In genomic region chr1:180577361-180577760, GRCh38 we compare ENCODE assay signal across 22 cellular contexts. TPM values are rescaled to one million over a fixed set of nuclear protein-coding genes. Genes with fewer than 3 reads are reported as not detected.
"Had no signal": no experiment of that assay in that cellular context is flagged by ENCODE, and none has a peak within 500 bp of the region (broad histone marks: within the 10 kb centered on the region; RNA-seq: fewer than 3 reads in every experiment).

No MANE protein-coding gene starts in this region.

- H3K4me3 Mint-ChIP-seq: activated CD4-positive, alpha-beta memory T cell treated with anti-CD3 and anti-CD28 coated beads for 36 hours; activated CD4-positive, alpha-beta T cell treated with anti-CD3 and anti-CD28 coated beads for 36 hours; activated naive CD4-positive, alpha-beta T cell treated with anti-CD3 and anti-CD28 coated beads, Interleukin-2, amount 50 U/mL, for 24 hours; activated T-cell treated with anti-CD3 and anti-CD28 coated beads, Interleukin-2, amount 50 U/mL, for 4 hours; memory B cell; naive thymus-derived CD8-positive, alpha-beta T cell had no signal

- DNase-seq: activated CD4-positive, alpha-beta memory T cell treated with anti-CD3 and anti-CD28 coated beads for 36 hours; activated CD4-positive, alpha-beta T cell treated with anti-CD3 and anti-CD28 coated beads for 36 hours; activated effector memory CD4-positive, alpha-beta T cell treated with Interleukin-2 at 50 U/mL for 16 hours; activated T-cell treated with anti-CD3 and anti-CD28 coated beads, Interleukin-2, amount 50 U/mL, for 4 hours; amniotic stem cell; dorsolateral prefrontal cortex; foreskin fibroblast; hippocampal formation; naive thymus-derived CD8-positive, alpha-beta T cell; nucleus accumbens; spleen had no signal

- H3K9me3 Mint-ChIP-seq: activated CD4-positive, alpha-beta memory T cell treated with anti-CD3 and anti-CD28 coated beads for 36 hours; activated naive CD4-positive, alpha-beta T cell treated with anti-CD3 and anti-CD28 coated beads, Interleukin-2, amount 50 U/mL, for 24 hours; activated T-cell treated with anti-CD3 and anti-CD28 coated beads, Interleukin-2, amount 50 U/mL, for 4 hours; memory B cell had no signal

- H3K36me3 Mint-ChIP-seq: activated CD4-positive, alpha-beta memory T cell treated with anti-CD3 and anti-CD28 coated beads for 36 hours; activated naive CD4-positive, alpha-beta T cell treated with anti-CD3 and anti-CD28 coated beads, Interleukin-2, amount 50 U/mL, for 24 hours; memory B cell; naive thymus-derived CD8-positive, alpha-beta T cell had no signal

- H3K4me3 ChIP-seq: dorsolateral prefrontal cortex, spleen, thoracic aorta had no signal

- H3K27ac Mint-ChIP-seq: activated CD4-positive, alpha-beta memory T cell treated with anti-CD3 and anti-CD28 coated beads for 36 hours; activated CD4-positive, alpha-beta T cell treated with anti-CD3 and anti-CD28 coated beads for 36 hours; activated naive CD4-positive, alpha-beta T cell treated with anti-CD3 and anti-CD28 coated beads, Interleukin-2, amount 50 U/mL, for 24 hours; memory B cell; naive thymus-derived CD8-positive, alpha-beta T cell; progenitor cell of endocrine pancreas had no signal

- H3K27me3 ChIP-seq: spleen had no signal

- H3K4me1 Mint-ChIP-seq: naive thymus-derived CD8-positive, alpha-beta T cell had no signal

- H3K9me3 ChIP-seq: spleen, thoracic aorta had no signal

- H3K27me3 Mint-ChIP-seq: activated naive CD4-positive, alpha-beta T cell treated with anti-CD3 and anti-CD28 coated beads, Interleukin-2, amount 50 U/mL, for 24 hours; progenitor cell of endocrine pancreas had no signal

- H3K27ac ChIP-seq: dorsolateral prefrontal cortex, spleen, thoracic aorta had no signal

- H3K36me3 ChIP-seq: spleen, thoracic aorta had no signal

- ATAC-seq: activated CD4-positive, alpha-beta T cell treated with anti-CD3 and anti-CD28 coated beads for 36 hours; activated T-cell treated with anti-CD3 and anti-CD28 coated beads, Interleukin-2, amount 50 U/mL, for 4 hours; left lobe of liver; naive thymus-derived CD8-positive, alpha-beta T cell; sciatic nerve; SK-N-SH treated with all-trans-retinoic acid at 6 μM for 48 hours had no signal

RNA-seq across cellular contexts. Expression of gene OVAAL, which starts 18.6 kb away (rescaled TPM):
- total RNA-seq: activated CD4-positive, alpha-beta memory T cell treated with anti-CD3 and anti-CD28 coated beads for 36 hours; activated CD4-positive, alpha-beta T cell treated with anti-CD3 and anti-CD28 coated beads for 36 hours; activated T-cell treated with anti-CD3 and anti-CD28 coated beads, Interleukin-2, amount 50 U/mL, for 4 hours; chondrocyte; left lobe of liver; mucosa of gallbladder; naive thymus-derived CD8-positive, alpha-beta T cell; progenitor cell of endocrine pancreas; sciatic nerve; spleen; T-helper 1 cell treated with Interleukin-12 subunit alpha and Interleukin-12 subunit beta and Interleukin-4 antibody, amounts not matched to agents 30 ng/mL and 1 ng/mL, for 36 hours; thoracic aorta; ureter had no signal
